ENCODE assay signal across 34 cellular contexts in the genomic region with DNA sequence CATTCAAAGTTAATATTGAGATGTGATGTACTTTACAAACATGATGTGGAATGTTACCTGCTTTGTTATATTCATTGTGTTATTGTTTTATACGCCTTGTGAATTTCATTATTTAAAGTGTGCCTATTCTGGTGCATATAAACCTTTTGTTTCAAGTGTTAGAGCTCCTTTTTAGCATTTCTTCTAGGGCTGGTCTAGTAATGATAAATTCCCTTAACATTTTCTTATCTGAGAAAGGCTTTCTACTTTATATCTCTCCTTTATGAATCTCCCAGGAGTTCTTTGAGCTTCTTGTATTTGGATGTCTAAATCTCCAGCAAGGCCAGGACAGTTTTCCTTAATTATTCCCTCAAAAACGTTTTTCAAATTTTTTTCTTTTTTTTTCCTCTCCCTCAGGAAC.
"Had no signal": no experiment of that assay in that cellular context is flagged by ENCODE, and none has a peak within 500 bp of the region (broad histone marks: within the 10 kb centered on the region; RNA-seq: fewer than 3 reads in every experiment).

No MANE protein-coding gene starts in this region.

- H3K4me1 ChIP-seq: adrenal gland, ascending aorta, body of pancreas, breast epithelium had no signal

- H3K36me3 ChIP-seq: adrenal gland, ascending aorta, brain microvascular endothelial cell, breast epithelium, cardiac muscle cell had no signal

- FAIRE-seq: astrocyte, bronchial epithelial cell had no signal

- H3K27me3 ChIP-seq: adrenal gland, ascending aorta, body of pancreas, brain microvascular endothelial cell, breast epithelium, cardiac muscle cell had no signal

- H3K27ac ChIP-seq: adrenal gland, ascending aorta, body of pancreas, brain microvascular endothelial cell, breast epithelium, cardiac muscle cell had no signal

- ATAC-seq: activated naive CD4-positive, alpha-beta T cell treated with anti-CD3 and anti-CD28 coated beads, Interleukin-2, amount 50 U/mL, for 72 hours; activated naive CD8-positive, alpha-beta T cell treated with anti-CD3 and anti-CD28 coated beads, Interleukin-2, amount 50 U/mL, for 24 hours; activated T-cell treated with anti-CD3 and anti-CD28 coated beads, Interleukin-2, amount 50 U/mL, for 4 hours; activated T-cell treated with anti-CD3 and anti-CD28 coated beads, Interleukin-2, amount 50 U/mL, for 72 hours; activated T-helper 17 cell treated with anti-CD3 and anti-CD28 coated beads, Interleukin-2, amount 50 U/mL, for 72 hours; body of pancreas had no signal

- DNase-seq: activated effector memory CD4-positive, alpha-beta T cell treated with anti-CD3 and anti-CD28 coated beads, Interleukin-2, amount 50 U/mL, for 16 hours; activated effector memory CD4-positive, alpha-beta T cell treated with Interleukin-2 at 50 U/mL for 16 hours; activated gamma-delta T cell; activated gamma-delta T cell treated with Interleukin-2 at 50 U/mL for 16 hours; activated naive CD4-positive, alpha-beta T cell; activated naive CD4-positive, alpha-beta T cell treated with anti-CD3 and anti-CD28 coated beads for 36 hours; activated naive CD4-positive, alpha-beta T cell treated with anti-CD3 and anti-CD28 coated beads, Interleukin-2, amount 10 ng/mL, durations not matched to agents 7 days and 5 days; activated naive CD4-positive, alpha-beta T cell treated with anti-CD3 and anti-CD28 coated beads, Interleukin-2, amount 50 U/mL, for 16 hours; activated naive CD4-positive, alpha-beta T cell treated with Interleukin-2 at 50 U/mL for 16 hours; activated naive CD8-positive, alpha-beta T cell treated with anti-CD3 and anti-CD28 coated beads for 36 hours; activated naive CD8-positive, alpha-beta T cell treated with anti-CD3 and anti-CD28 coated beads, Interleukin-2, amount 10 ng/mL, durations not matched to agents 7 days and 5 days; activated naive CD8-positive, alpha-beta T cell treated with anti-CD3 and anti-CD28 coated beads, Interleukin-2, amount 50 U/mL, for 24 hours; activated T-cell treated with anti-CD3 and anti-CD28 coated beads, Interleukin-2, amount 50 U/mL, for 1 hour; activated T-cell treated with anti-CD3 and anti-CD28 coated beads, Interleukin-2, amount 50 U/mL, for 24 hours; activated T-cell treated with anti-CD3 and anti-CD28 coated beads, Interleukin-2, amount 50 U/mL, for 4 hours; activated T-cell treated with anti-CD3 and anti-CD28 coated beads, Interleukin-2, amount 50 U/mL, for 48 hours; activated T-cell treated with anti-CD3 and anti-CD28 coated beads, Interleukin-2, amount 50 U/mL, for 72 hours; adrenal gland; amniotic stem cell; amygdala; anterior cingulate cortex; aorta; body of pancreas; brain microvascular endothelial cell; caudate nucleus; central memory CD4-positive, alpha-beta T cell; cerebellar nuclear complex had no signal

- H3K4me3 ChIP-seq: adrenal gland, ascending aorta, body of pancreas, breast epithelium, cardiac muscle cell had no signal
